In genomic region chr4:139763668-139764067, GRCh38 we compare ENCODE assay signal across 12 cellular contexts.
DNase-seq lines count a peak whose midpoint lies in the region; ATAC-seq, FAIRE-seq and TF ChIP-seq lines count a peak whose summit lies in the region.
"Had no signal": no experiment of that assay in that cellular context is flagged by ENCODE, and none has a peak within 500 bp of the region (broad histone marks: within the 10 kb centered on the region; RNA-seq: fewer than 3 reads in every experiment).

No MANE protein-coding gene starts in this region.

- H3K36me3 ChIP-seq in aorta (ENCODE audit: control insufficient read depth in 1 of 2, insufficient read depth in 2 of 2, low read length in 1 of 2): no peaks in the 10 kb centered on the region
- H3K36me3 ChIP-seq: right lobe of liver had no signal

- peak overlapping the region in 1 of 2 donors; percentile 32 for H3K27ac ChIP-seq in aorta (ENCODE audit: low read depth in 1 of 2, low read length in 2 of 2)
- H3K27ac ChIP-seq in foreskin keratinocyte: no peak overlapping the region

- H3K9me3 Mint-ChIP-seq in chondrocyte (ENCODE audit: low read depth): no peaks in the 10 kb centered on the region

- DNase-seq in SIG-M5 treated with dmso at 0.1 percent for 504 hours (lab: John Stamatoyannopoulos, UW; ENCODE audit: unreplicated experiment) (peak; percentile 8), SIG-M5 (lab: John Stamatoyannopoulos, UW) (no peak), chondrocyte (ENCODE audit: low spot score) (no peak), middle frontal gyrus (ENCODE audit: extremely low spot score, low spot score) (peak; percentile 42), aorta (no peak), foreskin keratinocyte (no peak), urothelium cell line (ENCODE audit: low spot score) (no peak)
- DNase-seq: NCI-H187 treated with DMSO at 0.1 percent for 48 hours, T-helper 1 cell had no signal

- 7 to 8% methylated on average over 2 of the region's 2 CpGs for WGBS in aorta, 2 donors

- peak overlapping the region; percentile 33 for H3K4me3 Mint-ChIP-seq in chondrocyte (ENCODE audit: unreplicated experiment)

- no peaks in the 10 kb centered on the region for H3K36me3 Mint-ChIP-seq in chondrocyte (ENCODE audit: low read depth)

- H3K4me3 ChIP-seq in aorta (ENCODE audit: low read length in 2 of 2): no peak overlapping the region
- H3K4me3 ChIP-seq: right lobe of liver had no signal

- H3K4me1 Mint-ChIP-seq in chondrocyte (ENCODE audit: low read depth): peaks cover 17% of the 10 kb centered on the region

- peak overlapping the region; percentile 79 for H3K27ac Mint-ChIP-seq in chondrocyte (ENCODE audit: unreplicated experiment)

- no peaks in the 10 kb centered on the region for H3K27me3 Mint-ChIP-seq in chondrocyte (ENCODE audit: low read depth)

- FAIRE-seq in urothelium cell line (lab: Jason Lieb, UNC): no peak
- FAIRE-seq: colon had no signal

- TF ChIP-seq CTCF in chondrocyte (IDR thresholded peaks at IDR 0.05) (no peak), foreskin keratinocyte (conservative IDR thresholded peaks at IDR 0.05) (no peak)

- peak; percentile 13 for ATAC-seq in aorta (ENCODE audit: low FRiP score)
- ATAC-seq in HG02852 (IDR thresholded peaks at IDR 0.05; ENCODE audit: unreplicated experiment): no peak
- no peak for ATAC-seq in foreskin keratinocyte

- H3K4me1 ChIP-seq in aorta (ENCODE audit: control insufficient read depth in 1 of 2, insufficient read depth in 2 of 2, low read length in 2 of 2): peaks cover 3% of the 10 kb centered on the region in 2 donors
- no peaks in the 10 kb centered on the region for H3K4me1 ChIP-seq in foreskin keratinocyte

- no peaks in the 10 kb centered on the region for H3K9me3 ChIP-seq in aorta (ENCODE audit: control insufficient read depth, low read length)
- H3K9me3 ChIP-seq: right lobe of liver had no signal

- H3K27me3 ChIP-seq in aorta (ENCODE audit: control insufficient read depth in 1 of 2, insufficient read depth in 2 of 2, low read length in 1 of 2) (no peaks in the 10 kb centered on the region), foreskin keratinocyte (peaks cover 18% of the 10 kb centered on the region)
- H3K27me3 ChIP-seq: right lobe of liver had no signal

- intact Hi-C loops in aorta (cut with DNase I): loop anchor here in 1 of 2 donors (5.0 kb wide), 1 partner anchor 54 kb away; no protein-coding TSS in a partner anchor

Comparison
In these comparisons a context has a peak if more than half of its experiments do, and no peak if none do; other contexts are left out.
1. DNase-seq: peak in SIG-M5 treated with dmso at 0.1 percent for 504 hours (single experiment) and middle frontal gyrus (single experiment); none in SIG-M5 (single experiment), chondrocyte (single experiment), aorta (0 of 2), foreskin keratinocyte (0 of 2) and urothelium cell line (single experiment).